In the genomic region with DNA sequence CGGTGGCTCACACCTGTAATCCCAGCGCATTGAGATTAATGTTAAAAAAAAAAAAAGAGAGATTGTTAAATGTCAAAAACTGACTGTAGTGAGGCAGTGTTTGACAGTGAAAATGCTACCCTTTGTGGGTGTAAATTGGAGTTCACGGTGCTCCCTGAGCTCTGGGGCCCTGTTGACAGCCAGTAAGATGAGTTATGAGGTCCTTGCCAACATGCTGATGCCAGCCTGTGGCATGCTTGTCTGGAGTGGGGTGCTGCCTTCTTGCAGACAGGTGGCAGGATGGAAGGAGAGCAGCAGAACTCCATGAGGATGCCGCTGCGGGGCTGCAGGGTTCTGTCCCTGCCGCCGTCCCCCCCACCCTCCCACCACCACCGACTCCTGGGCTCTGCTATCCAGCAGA, we compare ENCODE assay signal across 32 cellular contexts. TPM values are rescaled to one million over a fixed set of nuclear protein-coding genes. Genes with fewer than 3 reads are reported as not detected.
DNase-seq lines count a peak whose midpoint lies in the region; ATAC-seq and TF ChIP-seq lines count a peak whose summit lies in the region.
"Had no signal": no experiment of that assay in that cellular context is flagged by ENCODE, and none has a peak within 500 bp of the region (broad histone marks: within the 10 kb centered on the region; RNA-seq: fewer than 3 reads in every experiment).

No MANE protein-coding gene starts in this region.

- no peaks in the 10 kb centered on the region for H3K27me3 Mint-ChIP-seq in activated naive CD4-positive, alpha-beta T cell treated with anti-CD3 and anti-CD28 coated beads, Interleukin-2, amount 50 U/mL, for 24 hours
- H3K27me3 Mint-ChIP-seq in activated naive CD8-positive, alpha-beta T cell = no peaks in the 10 kb centered on the region
- no peaks in the 10 kb centered on the region for H3K27me3 Mint-ChIP-seq in stimulated activated naive B cell treated with anti-CD40 and anti-IgM and Interleukin-4, amounts not matched to agents 10 μg/mL and 1 μg/mL and 100 μg/mL, for 72 hours

- peaks cover 8% of the 10 kb centered on the region for H3K36me3 Mint-ChIP-seq in activated naive CD4-positive, alpha-beta T cell treated with anti-CD3 and anti-CD28 coated beads, Interleukin-2, amount 50 U/mL, for 24 hours
- H3K36me3 Mint-ChIP-seq in activated naive CD8-positive, alpha-beta T cell = peaks cover 2% of the 10 kb centered on the region
- H3K36me3 Mint-ChIP-seq in stimulated activated naive B cell treated with anti-CD40 and anti-IgM and Interleukin-4, amounts not matched to agents 10 μg/mL and 1 μg/mL and 100 μg/mL, for 72 hours = peaks cover 44 to 50% of the 10 kb centered on the region in 2 donors

- WGBS in heart right ventricle, 2 donors = 51 to 74% methylated on average over 8 of the region's 8 CpGs
- WGBS in GM23248 (ENCODE audit: low coverage in 1 of 2, low lambda C conversion rate in 2 of 2, missing lambda C conversion rate in 2 of 2), 2 experiments = 77 to 83% methylated on average over 7 to 8 of the region's 8 CpGs

- 0 out of 2 replicates have a peak, but pooled peaks cover 10% of the 10 kb centered on the region for H3F3A ChIP-seq in GM23248 (ENCODE audit: insufficient read depth)

- peak overlapping the region; percentile 19 for H3K4me3 Mint-ChIP-seq in activated naive CD4-positive, alpha-beta T cell treated with anti-CD3 and anti-CD28 coated beads, Interleukin-2, amount 50 U/mL, for 24 hours
- H3K4me3 Mint-ChIP-seq in activated naive CD8-positive, alpha-beta T cell = no peak overlapping the region
- H3K4me3 Mint-ChIP-seq in stimulated activated naive B cell treated with anti-CD40 and anti-IgM and Interleukin-4, amounts not matched to agents 10 μg/mL and 1 μg/mL and 100 μg/mL, for 72 hours = no peak overlapping the region
- H3K4me3 Mint-ChIP-seq: neural crest cell; T-helper 2 cell treated with Interferon-gamma antibody and Interleukin-4, amounts not matched to agents 5 μg/mL and 100 μg/mL, for 36 hours had no signal

- H3K4me2 ChIP-seq in GM23248 (ENCODE audit: unreplicated experiment) = no peak overlapping the region

- TF ChIP-seq CTCF in heart right ventricle (IDR thresholded peaks at IDR 0.05) = peak in 3 of 9 donors; percentile 17 to 26 (median 20)

- intact Hi-C loops in heart right ventricle (cut with DNase I) = no loop called here

- no peak for DNase-seq in activated naive CD4-positive, alpha-beta T cell treated with anti-CD3 and anti-CD28 coated beads, Interleukin-2, amount 50 U/mL, for 16 hours
- DNase-seq in heart right ventricle = peak in 1 of 2 donors; percentile 27
- no peak for DNase-seq in stimulated activated naive B cell treated with anti-CD40 and anti-IgM and Interleukin-4, amounts not matched to agents 10 μg/mL and 1 μg/mL and 100 μg/mL, for 72 hours
- DNase-seq in GM23248 = no peak
- DNase-seq in activated CD4-positive, alpha-beta T cell treated with anti-CD3 and anti-CD28 coated beads for 48 hours = no peak
- DNase-seq: ACHN; activated CD8-positive, alpha-beta memory T cell treated with anti-CD3 and anti-CD28 coated beads, Interleukin-2, amount 50 U/mL, for 48 hours; activated effector memory CD4-positive, alpha-beta T cell treated with anti-CD3 and anti-CD28 coated beads, Interleukin-2, amount 50 U/mL, for 16 hours; colonic mucosa; DMS53; effector CD8-positive, alpha-beta T cell; erythroblast; GDM1; glutamatergic neuron; Kasumi-1; kidney; lower lobe of right lung; MV-4-11; NCI-H146; NCI-H2107; NCI-H446; right cardiac atrium; stimulated activated CD4-positive, alpha-beta T cell treated with anti-CD3 and anti-CD28 coated beads, Interleukin-2, amount 100 ng/mL, for 24 hours had no signal

- no peaks in the 10 kb centered on the region; the same call in 1 of the 2 replicates for H4K20me1 ChIP-seq in GM23248 (ENCODE audit: insufficient read depth)

- no peak overlapping the region for H3K9ac ChIP-seq in GM23248

- no peaks in the 10 kb centered on the region for H3K27me3 ChIP-seq in heart right ventricle
- no peaks in the 10 kb centered on the region for H3K27me3 ChIP-seq in GM23248 (replicated peaks; ENCODE audit: insufficient read depth)
- H3K27me3 ChIP-seq: colonic mucosa, pancreas, upper lobe of left lung had no signal

- no peak overlapping the region for H2AFZ ChIP-seq in GM23248

- in situ Hi-C loops in GM23248 (cut with MboI) = no loop called here

- H3K9me3 ChIP-seq in heart right ventricle = no peaks in the 10 kb centered on the region
- H3K9me3 ChIP-seq in GM23248 (ENCODE audit: low read depth) = no peaks in the 10 kb centered on the region
- H3K9me3 ChIP-seq: colonic mucosa, lower lobe of right lung, pancreas, upper lobe of left lung had no signal

- H3K4me1 Mint-ChIP-seq in activated naive CD4-positive, alpha-beta T cell treated with anti-CD3 and anti-CD28 coated beads, Interleukin-2, amount 50 U/mL, for 24 hours = peaks cover 56% of the 10 kb centered on the region
- peaks cover 64% of the 10 kb centered on the region for H3K4me1 Mint-ChIP-seq in activated naive CD8-positive, alpha-beta T cell (ENCODE audit: low read depth)
- peaks cover 32 to 49% of the 10 kb centered on the region in 2 donors for H3K4me1 Mint-ChIP-seq in stimulated activated naive B cell treated with anti-CD40 and anti-IgM and Interleukin-4, amounts not matched to agents 10 μg/mL and 1 μg/mL and 100 μg/mL, for 72 hours

- H3K9me3 Mint-ChIP-seq in activated naive CD4-positive, alpha-beta T cell treated with anti-CD3 and anti-CD28 coated beads, Interleukin-2, amount 50 U/mL, for 24 hours = no peaks in the 10 kb centered on the region
- no peaks in the 10 kb centered on the region for H3K9me3 Mint-ChIP-seq in activated naive CD8-positive, alpha-beta T cell (ENCODE audit: low read depth)
- H3K9me3 Mint-ChIP-seq in stimulated activated naive B cell treated with anti-CD40 and anti-IgM and Interleukin-4, amounts not matched to agents 10 μg/mL and 1 μg/mL and 100 μg/mL, for 72 hours = no peaks in the 10 kb centered on the region
- H3K9me3 Mint-ChIP-seq: neural crest cell; T-helper 2 cell treated with Interferon-gamma antibody and Interleukin-4, amounts not matched to agents 5 μg/mL and 100 μg/mL, for 36 hours had no signal

- H3K9me2 ChIP-seq in GM23248 (ENCODE audit: insufficient read depth) = no peaks in the 10 kb centered on the region

- peaks cover 100% of the 10 kb centered on the region for H3K79me2 ChIP-seq in GM23248 (ENCODE audit: insufficient read depth)

- H3K4me1 ChIP-seq in heart right ventricle (peaks cover 13 to 65% (median 44%) of the 10 kb centered on the region in 9 donors), GM23248 (ENCODE audit: insufficient read depth) (no peaks in the 10 kb centered on the region)
- H3K4me1 ChIP-seq: colonic mucosa had no signal

- no peak overlapping the region for H3K27ac Mint-ChIP-seq in activated naive CD4-positive, alpha-beta T cell treated with anti-CD3 and anti-CD28 coated beads, Interleukin-2, amount 50 U/mL, for 24 hours
- peak overlapping the region; percentile 41 for H3K27ac Mint-ChIP-seq in activated naive CD8-positive, alpha-beta T cell
- peak overlapping the region; percentile 56 for H3K27ac Mint-ChIP-seq in stimulated activated naive B cell treated with anti-CD40 and anti-IgM and Interleukin-4, amounts not matched to agents 10 μg/mL and 1 μg/mL and 100 μg/mL, for 72 hours
- H3K27ac Mint-ChIP-seq: T-helper 2 cell treated with Interferon-gamma antibody and Interleukin-4, amounts not matched to agents 5 μg/mL and 100 μg/mL, for 36 hours had no signal

- H3K36me3 ChIP-seq in heart right ventricle = peaks cover 0 to 99% (median 32%) of the 10 kb centered on the region in 9 donors
- peaks cover 45% of the 10 kb centered on the region; the same call in 1 of the 2 replicates for H3K36me3 ChIP-seq in GM23248 (ENCODE audit: low read depth)

- ATAC-seq in heart right ventricle (peak in 6 of 8 donors; percentile 35 to 74 (median 52)), GM18520 (IDR thresholded peaks at IDR 0.05; ENCODE audit: unreplicated experiment) (no peak)
- ATAC-seq in stimulated activated naive B cell treated with anti-CD40 and anti-IgM and Interleukin-4, amounts not matched to agents 10 μg/mL and 1 μg/mL and 100 μg/mL, for 72 hours (replicated peaks) = no peak
- ATAC-seq: pancreas, SK-N-SH treated with all-trans-retinoic acid at 6 μM for 48 hours had no signal

- H3K4me3 ChIP-seq in heart right ventricle (no peak overlapping the region), GM23248 (no peak overlapping the region)
- H3K4me3 ChIP-seq: colonic mucosa, lower lobe of right lung, pancreas, upper lobe of left lung had no signal

- H3K27ac ChIP-seq in heart right ventricle (peak overlapping the region in 2 of 10 donors; percentile 0 to 19), GM23248 (no peak overlapping the region)
- H3K27ac ChIP-seq: colonic mucosa, HL-60, lower lobe of right lung, pancreas, upper lobe of left lung had no signal

RNA-seq across cellular contexts. Expression of gene PRAM1, which starts 25.9 kb away (rescaled TPM):
- 1 to 10 TPM in 2 of 10 donors, under 1 TPM in 8; 0.28 to 3.2 (median 0.52) TPM for total RNA-seq in heart right ventricle
- polyA plus RNA-seq in heart right ventricle (under 1 TPM; 0.36 to 0.66 TPM), GM23248 (2016; fragmentation: Nextera tagmentation; extraction: Ambion mirVana) (not detected in 2 replicates)
- not detected in 2 replicates for total RNA-seq in GM23248 (2014; rRNA removed; shearing (Covaris generic))

RNA-seq across cellular contexts. Expression of gene HNRNPM, which starts 31.7 kb away (rescaled TPM):
- total RNA-seq in heart right ventricle = 100 to 1,000 TPM in 2 of 10 donors, 10 to 100 TPM in 8; 87.4 to 127 (median 93.9) TPM
- polyA plus RNA-seq in heart right ventricle = 100 to 1,000 TPM in 1 of 2 donors, 10 to 100 TPM in 1; 48.5 to 123 TPM
- total RNA-seq in GM23248 (2014; rRNA removed; shearing (Covaris generic)) = 69.4 and 71.0 TPM in 2 replicates
- 116 and 117 TPM in 2 replicates for polyA plus RNA-seq in GM23248 (2016; fragmentation: Nextera tagmentation; extraction: Ambion mirVana)

RNA-seq across cellular contexts. Expression of gene ZNF414, which starts 37.4 kb away (rescaled TPM):
- 10 to 100 TPM; 11.7 to 20.9 (median 17.1) TPM for total RNA-seq in heart right ventricle
- 10 to 100 TPM; 19.7 to 34.3 TPM for polyA plus RNA-seq in heart right ventricle
- 1.8 and 2.0 TPM in 2 replicates for total RNA-seq in GM23248 (2014; rRNA removed; shearing (Covaris generic))
- 13.0 and 13.8 TPM in 2 replicates for polyA plus RNA-seq in GM23248 (2016; fragmentation: Nextera tagmentation; extraction: Ambion mirVana)

Comparison
In these comparisons a context has a peak if more than half of its experiments do, and no peak if none do; other contexts are left out.
1. ATAC-seq: peak in heart right ventricle (6 of 8); none in stimulated activated naive B cell treated with anti-CD40 and anti-IgM and Interleukin-4, amounts not matched to agents 10 μg/mL and 1 μg/mL and 100 μg/mL, for 72 hours (0 of 2) and GM18520 (single experiment).